Comparison of ENCODE assay signal across 8 cellular contexts in the genomic region with DNA sequence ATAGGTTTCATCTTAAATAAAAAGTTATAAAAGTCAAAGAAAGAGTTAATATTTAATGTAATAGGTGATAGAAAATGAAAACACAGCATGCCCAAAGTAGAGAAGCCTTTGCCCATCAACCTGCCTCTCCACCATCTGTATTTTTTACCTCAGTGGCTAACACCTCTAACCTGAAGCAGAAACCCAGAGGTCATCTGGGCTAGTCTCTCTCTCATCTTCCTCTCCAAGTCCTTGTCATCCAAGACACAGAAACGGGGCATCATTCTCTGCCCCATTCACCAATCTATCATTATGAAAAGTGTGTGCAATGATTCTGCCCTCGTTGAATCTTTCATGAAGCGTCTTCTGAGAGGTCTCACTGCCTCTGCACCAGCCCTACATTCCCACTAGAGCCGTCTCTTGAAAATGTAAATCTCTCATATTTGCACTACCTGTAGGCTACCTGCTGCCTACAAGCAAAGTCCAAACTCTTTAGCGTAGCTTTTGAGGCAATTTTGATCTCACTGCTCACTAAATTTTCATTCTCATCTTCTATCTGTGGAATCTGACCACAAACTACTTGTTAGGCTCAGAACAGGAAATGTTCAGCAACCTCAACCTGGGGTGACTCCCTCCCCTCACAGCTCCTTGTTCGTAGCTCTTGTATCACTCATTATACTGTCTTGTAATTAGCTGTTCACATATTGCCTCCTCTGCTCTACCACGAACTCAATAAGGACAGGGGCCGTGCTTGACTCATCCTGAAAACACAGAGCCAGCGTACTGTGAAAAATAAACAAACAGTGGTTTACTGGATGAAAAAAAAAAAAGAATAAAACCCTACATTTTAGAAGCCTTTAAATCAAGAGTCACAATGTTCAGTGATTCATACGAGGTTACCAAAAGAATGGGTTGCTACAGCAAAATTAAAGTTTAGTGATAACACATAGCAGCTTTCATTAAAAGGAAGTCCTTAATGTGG.
DNase-seq lines count a peak whose midpoint lies in the region; ATAC-seq and TF ChIP-seq lines count a peak whose summit lies in the region.

No MANE protein-coding gene starts in this region.

- no peak for TF ChIP-seq CTCF in activated CD8-positive, alpha-beta T cell treated with anti-CD3 and anti-CD28 coated beads for 36 hours (IDR thresholded peaks at IDR 0.05)
- TF ChIP-seq CTCF in Calu3 (IDR thresholded peaks at IDR 0.05; ENCODE audit: unreplicated experiment) = no peak

- ATAC-seq in GM19043 (IDR thresholded peaks at IDR 0.05; ENCODE audit: low read depth, unreplicated experiment) (peak; percentile 91), HG03066 (IDR thresholded peaks at IDR 0.05; ENCODE audit: low read depth, unreplicated experiment) (peak; percentile 81), GM19455 (IDR thresholded peaks at IDR 0.05; ENCODE audit: unreplicated experiment) (no peak)
- peak; percentile 99 for ATAC-seq in activated CD8-positive, alpha-beta T cell treated with anti-CD3 and anti-CD28 coated beads for 36 hours

- CTCF ChIA-PET in activated CD8-positive, alpha-beta T cell treated with anti-CD3 and anti-CD28 coated beads for 36 hours (lab: Charles Lee) = interaction anchor here (1.1 to 1.2 kb wide), 2 partner anchors 167 to 176 kb away, joined by 3 read pairs; no protein-coding TSS in a partner anchor
- CTCF ChIA-PET in Calu3 (lab: Charles Lee) = no interaction called here

- intact Hi-C loops in activated CD8-positive, alpha-beta T cell treated with anti-CD3 and anti-CD28 coated beads for 36 hours (cut with micrococcal nuclease) = no loop called here
- intact Hi-C loops in Calu3 (cut with micrococcal nuclease; ENCODE audit: unreplicated experiment) = no loop called here

- peaks cover 4% of the 10 kb centered on the region for H3K27me3 Mint-ChIP-seq in activated CD8-positive, alpha-beta T cell treated with anti-CD3 and anti-CD28 coated beads for 36 hours
- no peaks in the 10 kb centered on the region for H3K27me3 Mint-ChIP-seq in Calu3 (ENCODE audit: unreplicated experiment)

- peak overlapping the region; percentile 4 for H3K4me3 Mint-ChIP-seq in activated CD8-positive, alpha-beta T cell treated with anti-CD3 and anti-CD28 coated beads for 36 hours
- no peak overlapping the region for H3K4me3 Mint-ChIP-seq in Calu3 (ENCODE audit: low read depth, unreplicated experiment)

- DNase-seq in activated CD8-positive, alpha-beta T cell treated with anti-CD3 and anti-CD28 coated beads for 36 hours = peak; percentile 81
- DNase-seq in kidney tubule cell (ENCODE audit: low spot score) (peak; percentile 26), Calu3 (no peak), ureter (ENCODE audit: low spot score) (no peak), C1 segment of cervical spinal cord (lab: John Stamatoyannopoulos, UW) (no peak)

- H3K27ac Mint-ChIP-seq in activated CD8-positive, alpha-beta T cell treated with anti-CD3 and anti-CD28 coated beads for 36 hours = peak overlapping the region; percentile 47
- no peak overlapping the region for H3K27ac Mint-ChIP-seq in Calu3 (ENCODE audit: unreplicated experiment)

- no peaks in the 10 kb centered on the region for H3K9me3 Mint-ChIP-seq in activated CD8-positive, alpha-beta T cell treated with anti-CD3 and anti-CD28 coated beads for 36 hours
- no peaks in the 10 kb centered on the region for H3K9me3 Mint-ChIP-seq in Calu3 (ENCODE audit: low read depth, unreplicated experiment)

- BruUV-seq in Calu3 (replicated peaks; lab: Mats Ljungman, UMichigan) = no TSS peak

- POLR2A ChIA-PET in activated CD8-positive, alpha-beta T cell treated with anti-CD3 and anti-CD28 coated beads for 36 hours (lab: Charles Lee) = no interaction called here

- no peaks in the 10 kb centered on the region for H3K36me3 Mint-ChIP-seq in activated CD8-positive, alpha-beta T cell treated with anti-CD3 and anti-CD28 coated beads for 36 hours (ENCODE audit: low read depth)
- no peaks in the 10 kb centered on the region for H3K36me3 Mint-ChIP-seq in Calu3 (ENCODE audit: insufficient read depth, unreplicated experiment)

- H3K4me1 Mint-ChIP-seq in activated CD8-positive, alpha-beta T cell treated with anti-CD3 and anti-CD28 coated beads for 36 hours (ENCODE audit: low read depth) = peaks cover 26% of the 10 kb centered on the region
- peaks cover 3% of the 10 kb centered on the region for H3K4me1 Mint-ChIP-seq in Calu3 (ENCODE audit: low read depth, unreplicated experiment)

Comparison
In these comparisons a context has a peak if more than half of its experiments do, and no peak if none do; other contexts are left out.
1. DNase-seq: peak in activated CD8-positive, alpha-beta T cell treated with anti-CD3 and anti-CD28 coated beads for 36 hours (single experiment) and kidney tubule cell (single experiment); none in Calu3 (single experiment), ureter (single experiment) and C1 segment of cervical spinal cord (0 of 14).